ENCODE assay signal across 8 cellular contexts in the genomic region with DNA sequence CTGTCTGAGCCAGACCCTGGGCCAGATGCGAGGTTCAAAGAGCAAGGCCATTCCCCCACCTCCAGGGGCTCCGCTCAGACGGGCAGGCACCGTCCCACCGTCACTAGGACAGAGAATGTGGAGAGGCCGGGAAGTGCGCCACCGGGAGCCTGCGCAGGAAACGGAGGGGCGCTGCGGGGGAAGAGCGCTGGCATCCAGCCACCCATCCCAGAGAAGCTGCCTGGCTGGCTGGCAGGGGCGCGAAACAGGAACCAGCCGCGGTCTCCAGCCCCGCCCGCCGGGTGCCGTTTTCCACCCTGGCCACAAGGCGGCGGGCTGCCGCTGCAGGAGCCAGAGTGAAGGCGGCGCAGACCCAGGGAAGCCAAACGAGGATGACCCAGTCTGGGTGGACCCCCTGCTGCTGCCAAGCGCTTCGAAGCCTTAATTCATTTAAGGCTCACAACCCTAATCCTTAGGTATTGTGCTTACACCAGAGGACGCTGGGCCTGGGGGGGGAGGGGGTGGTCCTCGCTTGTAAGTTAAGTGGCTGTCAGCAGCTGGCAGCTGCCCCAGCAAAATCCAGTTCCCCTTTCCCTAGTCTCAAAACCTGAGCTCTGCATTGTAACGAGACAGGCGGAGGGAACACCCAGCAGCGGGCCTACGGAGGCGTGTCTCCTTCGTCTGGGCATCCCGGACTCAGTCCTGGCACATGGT.
DNase-seq lines count a peak whose midpoint lies in the region; ATAC-seq lines count a peak whose summit lies in the region.
"Not testable (repeated sequence)": the region's sequence is repeated elsewhere in the genome, so short reads cannot be mapped to it uniquely, and the experiment has no call there.

No MANE protein-coding gene starts in this region.

- H3K4me3 Mint-ChIP-seq in activated naive CD8-positive, alpha-beta T cell treated with anti-CD3 and anti-CD28 coated beads, Interleukin-2, amount 10 ng/mL, durations not matched to agents 7 days and 5 days = peak overlapping the region; percentile 56

- peak; percentile 68 for ATAC-seq in HG02642 (IDR thresholded peaks at IDR 0.05; ENCODE audit: poor library complexity, unreplicated experiment)
- peak; percentile 57 for ATAC-seq in activated naive CD8-positive, alpha-beta T cell treated with anti-CD3 and anti-CD28 coated beads, Interleukin-2, amount 10 ng/mL, durations not matched to agents 7 days and 5 days (ENCODE audit: low read depth)

- DNase-seq in GDM1 (lab: John Stamatoyannopoulos, UW) = peak; percentile 83
- peak; percentile 56 for DNase-seq in NCI-H146 treated with DMSO at 0.1 percent for 48 hours (lab: John Stamatoyannopoulos, UW; ENCODE audit: unreplicated experiment)
- DNase-seq in SW480 (ENCODE audit: low spot score) = peak; percentile 73
- DNase-seq in activated naive CD8-positive, alpha-beta T cell treated with anti-CD3 and anti-CD28 coated beads, Interleukin-2, amount 10 ng/mL, durations not matched to agents 7 days and 5 days = peak; percentile 89
- peak; percentile 78 for DNase-seq in glomerular visceral epithelial cell (ENCODE audit: extremely low spot score)
- peak; percentile 77 for DNase-seq in occipital lobe (lab: John Stamatoyannopoulos, UW)
- DNase-seq in substantia nigra (lab: John Stamatoyannopoulos, UW) = peak in 45 of 49 donors; percentile 20 to 92 (median 61)

- peaks cover 22% of the 10 kb centered on the region for H3K4me1 Mint-ChIP-seq in activated naive CD8-positive, alpha-beta T cell treated with anti-CD3 and anti-CD28 coated beads, Interleukin-2, amount 10 ng/mL, durations not matched to agents 7 days and 5 days

- POLR2A ChIA-PET in activated naive CD8-positive, alpha-beta T cell treated with anti-CD3 and anti-CD28 coated beads, Interleukin-2, amount 10 ng/mL, durations not matched to agents 7 days and 5 days (lab: Charles Lee) = not testable (repeated sequence)

- not testable (repeated sequence) for H3K27ac Mint-ChIP-seq in activated naive CD8-positive, alpha-beta T cell treated with anti-CD3 and anti-CD28 coated beads, Interleukin-2, amount 10 ng/mL, durations not matched to agents 7 days and 5 days

- H3K36me3 Mint-ChIP-seq in activated naive CD8-positive, alpha-beta T cell treated with anti-CD3 and anti-CD28 coated beads, Interleukin-2, amount 10 ng/mL, durations not matched to agents 7 days and 5 days = not testable (repeated sequence)

- not testable (repeated sequence) for H3K27me3 Mint-ChIP-seq in activated naive CD8-positive, alpha-beta T cell treated with anti-CD3 and anti-CD28 coated beads, Interleukin-2, amount 10 ng/mL, durations not matched to agents 7 days and 5 days

- not testable (repeated sequence) for H3K9me3 Mint-ChIP-seq in activated naive CD8-positive, alpha-beta T cell treated with anti-CD3 and anti-CD28 coated beads, Interleukin-2, amount 10 ng/mL, durations not matched to agents 7 days and 5 days

- peak overlapping the region; percentile 51 for H3K27ac ChIP-seq in substantia nigra (ENCODE audit: low read depth, low read length, poor library complexity, severe bottlenecking)

Comparison
In these comparisons a context has a peak if more than half of its experiments do, and no peak if none do; other contexts are left out.
1. Peak in every context shown above with its lines: DNase-seq, ATAC-seq and H3K27ac ChIP-seq.